Comparison of ENCODE assay signal across 14 cellular contexts in the genomic region with DNA sequence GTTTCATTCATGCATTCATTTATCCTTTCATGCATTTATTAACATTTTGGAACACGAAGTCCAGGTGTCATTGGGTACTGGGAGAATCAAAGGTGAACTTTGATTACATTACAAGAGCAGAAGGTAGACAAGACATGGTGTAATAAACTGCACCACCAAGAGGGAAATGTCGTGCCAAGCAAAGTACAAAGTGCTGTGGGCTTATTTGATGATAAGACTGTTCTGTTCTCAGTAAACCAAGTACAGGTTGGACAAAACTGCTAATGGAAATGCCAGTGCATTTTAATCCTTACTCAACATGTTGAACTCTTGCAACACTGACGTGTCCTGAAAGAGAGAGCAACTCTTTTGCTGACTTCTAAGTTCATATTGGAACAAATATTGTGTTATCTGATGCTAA.
DNase-seq lines count a peak whose midpoint lies in the region; ATAC-seq, FAIRE-seq and TF ChIP-seq lines count a peak whose summit lies in the region.
"Had no signal": no experiment of that assay in that cellular context is flagged by ENCODE, and none has a peak within 500 bp of the region (broad histone marks: within the 10 kb centered on the region; RNA-seq: fewer than 3 reads in every experiment).

No MANE protein-coding gene starts in this region.

- peak; percentile 55 for FAIRE-seq in HTR-8/SVneo (lab: Jason Lieb, UNC)
- FAIRE-seq: A204.1, GM12891 had no signal

- no peaks in the 10 kb centered on the region for H3K9me3 ChIP-seq in mucosa of descending colon

- H3K36me3 ChIP-seq in mucosa of descending colon (ENCODE audit: low read depth), result no peaks in the 10 kb centered on the region

- no peak for TF ChIP-seq CTCF in mucosa of descending colon (IDR thresholded peaks at IDR 0.05)
- no peak for TF ChIP-seq CTCF in omental fat pad (IDR thresholded peaks at IDR 0.05)

- no peak overlapping the region for H3K4me3 ChIP-seq in mucosa of descending colon

- intact Hi-C loops in mucosa of descending colon (cut with DNase I, micrococcal nuclease), result no loop called here

- H3K4me1 ChIP-seq in mucosa of descending colon (ENCODE audit: low read depth), result no peaks in the 10 kb centered on the region

- peak; percentile 57 for ATAC-seq in mucosa of descending colon
- ATAC-seq in omental fat pad (ENCODE audit: low FRiP score), result no peak
- no peak for ATAC-seq in GM19351 (IDR thresholded peaks at IDR 0.05; ENCODE audit: unreplicated experiment)
- ATAC-seq in GM21367 (IDR thresholded peaks at IDR 0.05; ENCODE audit: unreplicated experiment), result no peak

- no peak for DNase-seq in HTR-8/SVneo (ENCODE audit: insufficient read length, low spot score)
- DNase-seq in amniotic epithelial cell (ENCODE audit: low read depth), result peak; percentile 51
- DNase-seq in iris pigment epithelial cell (ENCODE audit: low read depth), result peak; percentile 5
- DNase-seq in mucosa of descending colon, result peak in 1 of 3 donors; percentile 6
- DNase-seq in omental fat pad (ENCODE audit: low spot score), result no peak
- DNase-seq: C1 segment of cervical spinal cord; CD4-positive, alpha-beta T cell; DMS79; GOT3; H9 had no signal

Comparison
In these comparisons a context has a peak if more than half of its experiments do, and no peak if none do; other contexts are left out.
1. DNase-seq: peak in amniotic epithelial cell (single experiment) and iris pigment epithelial cell (single experiment); none in HTR-8/SVneo (single experiment) and omental fat pad (single experiment).